13 cellular contexts compared by ENCODE assay signal in the genomic region with DNA sequence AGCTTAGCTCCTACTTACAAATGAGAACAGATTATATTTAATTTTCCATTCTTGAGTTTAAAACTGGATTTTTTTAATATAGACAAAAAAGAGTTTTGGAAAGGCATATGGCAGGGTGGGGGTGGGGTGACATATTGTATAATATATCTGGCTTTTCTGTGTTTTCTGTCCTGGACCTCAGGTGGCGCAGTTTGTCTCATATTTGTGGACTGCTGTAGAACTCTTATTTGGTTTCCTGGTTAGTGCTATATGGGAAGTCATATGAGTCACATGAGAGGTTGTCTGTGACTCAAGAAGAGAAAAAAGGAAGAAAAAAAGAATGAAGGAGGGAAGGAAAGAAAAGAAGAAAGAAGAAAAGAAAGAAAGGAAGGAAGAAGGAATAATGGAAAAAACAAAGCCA.
"Had no signal": no experiment of that assay in that cellular context is flagged by ENCODE, and none has a peak within 500 bp of the region (broad histone marks: within the 10 kb centered on the region; RNA-seq: fewer than 3 reads in every experiment).

No MANE protein-coding gene starts in this region.

- H3K36me3 ChIP-seq: esophagus muscularis mucosa, lower lobe of right lung, stomach, thoracic aorta had no signal

- H3K4me3 ChIP-seq: dorsolateral prefrontal cortex, esophagus muscularis mucosa, lower lobe of right lung, stomach, thoracic aorta had no signal

- DNase-seq: activated CD4-positive, alpha-beta T cell treated with anti-CD3 and anti-CD28 coated beads, Interleukin-2, amount 50 U/mL, for 48 hours; activated gamma-delta T cell treated with Interleukin-2 at 50 U/mL for 16 hours; activated naive CD8-positive, alpha-beta T cell treated with anti-CD3 and anti-CD28 coated beads for 36 hours; activated T-cell treated with anti-CD3 and anti-CD28 coated beads, Interleukin-2, amount 50 U/mL, for 72 hours; dorsolateral prefrontal cortex; foreskin fibroblast; glutamatergic neuron; immature natural killer cell; left cardiac atrium; lower lobe of right lung; stomach had no signal

- H3K27ac ChIP-seq: dorsolateral prefrontal cortex, esophagus muscularis mucosa, lower lobe of right lung, stomach, thoracic aorta had no signal

- H3K27me3 ChIP-seq: esophagus muscularis mucosa, stomach had no signal
